1 cellular context compared by ENCODE assay signal in genomic region chr15:99845009-99845408, GRCh38.
TF ChIP-seq lines count a peak whose summit lies in the region.

No MANE protein-coding gene starts in this region.

TF ChIP-seq in GM12878, 131 proteins besides CTCF, POLR2A, EP300 and RAD21 (continued from another document):
- TF ChIP-seq ATF2 (IDR thresholded peaks at IDR 0.05; ENCODE audit: low read length) (peak; percentile 46; the same call in 1 of the 2 replicates), IKZF1 (conservative IDR thresholded peaks at IDR 0.05) (0 out of 2 replicates have a peak, but pooled peaks have one; percentile 29), POLR2AphosphoS5 (IDR thresholded peaks at IDR 0.05; ENCODE audit: low read length) (no peak), JUNB (IDR thresholded peaks at IDR 0.05) (peak; percentile 84), BHLHE40 (IDR thresholded peaks at IDR 0.05; ENCODE audit: borderline replicate concordance in 1 of 2, low read depth in 2 of 2, low read length in 1 of 2) (no peak), BCL3 (IDR thresholded peaks at IDR 0.05; ENCODE audit: borderline replicate concordance, insufficient read depth, low read depth, low read length, poor library complexity, severe bottlenecking) (peak; percentile 47), CBFB (IDR thresholded peaks at IDR 0.05; ENCODE audit: low read depth) (peak; percentile 48; the same call in 1 of the 2 replicates), DPF2 (IDR thresholded peaks at IDR 0.05) (0 out of 2 replicates have a peak, but pooled peaks have one; percentile 22), NFXL1 (IDR thresholded peaks at IDR 0.05; ENCODE audit: borderline replicate concordance) (no peak), FOXM1 (IDR thresholded peaks at IDR 0.05; ENCODE audit: low read depth, low read length) (peak; percentile 74; the same call in 1 of the 2 replicates), NFIC (IDR thresholded peaks at IDR 0.05; ENCODE audit: low read depth, low read length) (peak; percentile 89)
